1 cellular context compared by ENCODE assay signal in genomic region chr10:102783541-102783930, GRCh38.
TF ChIP-seq lines count a peak whose summit lies in the region.

No MANE protein-coding gene starts in this region.

TF ChIP-seq in K562, 482 proteins besides CTCF, POLR2A, EP300 and RAD21:
- TF ChIP-seq, protein P1, sequence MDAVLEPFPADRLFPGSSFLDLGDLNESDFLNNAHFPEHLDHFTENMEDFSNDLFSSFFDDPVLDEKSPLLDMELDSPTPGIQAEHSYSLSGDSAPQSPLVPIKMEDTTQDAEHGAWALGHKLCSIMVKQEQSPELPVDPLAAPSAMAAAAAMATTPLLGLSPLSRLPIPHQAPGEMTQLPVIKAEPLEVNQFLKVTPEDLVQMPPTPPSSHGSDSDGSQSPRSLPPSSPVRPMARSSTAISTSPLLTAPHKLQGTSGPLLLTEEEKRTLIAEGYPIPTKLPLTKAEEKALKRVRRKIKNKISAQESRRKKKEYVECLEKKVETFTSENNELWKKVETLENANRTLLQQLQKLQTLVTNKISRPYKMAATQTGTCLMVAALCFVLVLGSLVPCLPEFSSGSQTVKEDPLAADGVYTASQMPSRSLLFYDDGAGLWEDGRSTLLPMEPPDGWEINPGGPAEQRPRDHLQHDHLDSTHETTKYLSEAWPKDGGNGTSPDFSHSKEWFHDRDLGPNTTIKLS (IDR thresholded peaks at IDR 0.05; ENCODE audit: borderline replicate concordance, low read depth) = no peak
- TF ChIP-seq ZNF75A (CRISPR knock-in tag; IDR thresholded peaks at IDR 0.05) = no peak
- no peak for TF ChIP-seq POU5F1 (IDR thresholded peaks at IDR 0.05; ENCODE audit: borderline replicate concordance, low read depth, low read length, partially characterized antibody)
- no peak for TF ChIP-seq ETV1 (tag; conservative IDR thresholded peaks at IDR 0.05; ENCODE audit: low read depth)
- TF ChIP-seq HMG20A (CRISPR knock-in tag; conservative IDR thresholded peaks at IDR 0.05) = no peak
- TF ChIP-seq FOSL1 (tag; conservative IDR thresholded peaks at IDR 0.05) = no peak
- no peak for TF ChIP-seq RFX1 (IDR thresholded peaks at IDR 0.05)
- TF ChIP-seq CBX3 (IDR thresholded peaks at IDR 0.05; ENCODE audit: borderline replicate concordance in 1 of 2, low read length in 2 of 2) = no peak
- TF ChIP-seq ESRRA (IDR thresholded peaks at IDR 0.05; ENCODE audit: borderline replicate concordance, low read depth) = no peak
- no peak for TF ChIP-seq ZC3H11A (IDR thresholded peaks at IDR 0.05; ENCODE audit: low read depth, low read length)
- no peak for TF ChIP-seq ID3 (CRISPR knock-in tag; IDR thresholded peaks at IDR 0.05)
- no peak for TF ChIP-seq ID3 (tag; IDR thresholded peaks at IDR 0.05)
- TF ChIP-seq ZZZ3 (IDR thresholded peaks at IDR 0.05) = no peak
